9 cellular contexts compared by ENCODE assay signal in genomic region chr5:173472164-173472563, GRCh38.
A peak's percentile ranks its signal among the peaks of the same experiment; 100 is the strongest.
DNase-seq lines count a peak whose midpoint lies in the region; ATAC-seq, FAIRE-seq and TF ChIP-seq lines count a peak whose summit lies in the region.
"Had no signal": no experiment of that assay in that cellular context is flagged by ENCODE, and none has a peak within 500 bp of the region (broad histone marks: within the 10 kb centered on the region; RNA-seq: fewer than 3 reads in every experiment).

No MANE protein-coding gene starts in this region.

- TF ChIP-seq POLR2A in endothelial cell of umbilical vein (IDR thresholded peaks at IDR 0.05; ENCODE audit: low read depth, low read length), result no peak
- no peak for TF ChIP-seq POLR2A in uterus (IDR thresholded peaks at IDR 0.05)

- intact Hi-C loops in endothelial cell of umbilical vein (cut with micrococcal nuclease), result no loop called here
- intact Hi-C loops in uterus (cut with DNase I; ENCODE audit: low total_unique reads), result no loop called here
- intact Hi-C loops in activated CD8-positive, alpha-beta T cell treated with anti-CD3 and anti-CD28 coated beads for 36 hours (cut with micrococcal nuclease), result no loop called here

- ATAC-seq in activated CD8-positive, alpha-beta T cell treated with anti-CD3 and anti-CD28 coated beads for 36 hours, result no peak
- ATAC-seq in HG03432 (IDR thresholded peaks at IDR 0.05; ENCODE audit: unreplicated experiment), result no peak

- TF ChIP-seq CTCF in endothelial cell of umbilical vein (IDR thresholded peaks at IDR 0.05; ENCODE audit: extremely low read depth in 1 of 2, insufficient read depth in 1 of 2, low read depth in 1 of 2, low read length in 2 of 2) (no peak), uterus (IDR thresholded peaks at IDR 0.05) (no peak), endothelial cell (IDR thresholded peaks at IDR 0.05; ENCODE audit: unreplicated experiment) (no peak)
- no peak for TF ChIP-seq CTCF in activated CD8-positive, alpha-beta T cell treated with anti-CD3 and anti-CD28 coated beads for 36 hours (IDR thresholded peaks at IDR 0.05)

- DNase-seq in NCI-H345 (lab: John Stamatoyannopoulos, UW) (peak; percentile 6), NCI-H345 treated with DMSO at 0.1 percent for 48 hours (lab: John Stamatoyannopoulos, UW; ENCODE audit: unreplicated experiment) (no peak), endothelial cell of umbilical vein (ENCODE audit: low read depth, low spot score) (peak; percentile 29), midbrain (lab: John Stamatoyannopoulos, UW) (peak; percentile 97), uterus (peak; percentile 51 to 52), endothelial cell (ENCODE audit: low spot score) (no peak)
- DNase-seq in activated CD8-positive, alpha-beta T cell treated with anti-CD3 and anti-CD28 coated beads for 36 hours, result no peak

- dilution Hi-C loops in endothelial cell of umbilical vein (cut with MboI; ENCODE audit: extremely low pct_ligation_motif_present, low sequenced_read_pairs), result no loop called here

- H3K79me2 ChIP-seq in endothelial cell of umbilical vein (ENCODE audit: control insufficient read depth, insufficient read depth, low read length), result no peaks in the 10 kb centered on the region

- H3K9ac ChIP-seq in endothelial cell of umbilical vein (replicated peaks; ENCODE audit: extremely low read depth, insufficient read depth, low read length), result no peak overlapping the region

- no peaks in the 10 kb centered on the region for H4K20me1 ChIP-seq in endothelial cell of umbilical vein (replicated peaks; ENCODE audit: control insufficient read depth, extremely low read depth, insufficient read depth, low read length)

- no peaks in the 10 kb centered on the region for H3K36me3 Mint-ChIP-seq in activated CD8-positive, alpha-beta T cell treated with anti-CD3 and anti-CD28 coated beads for 36 hours (ENCODE audit: low read depth)
- no peaks in the 10 kb centered on the region for H3K36me3 Mint-ChIP-seq in endothelial cell (ENCODE audit: low read depth, unreplicated experiment)

- no peaks in the 10 kb centered on the region for H3K36me3 ChIP-seq in endothelial cell of umbilical vein (ENCODE audit: control insufficient read depth in 2 of 2, extremely low read depth in 1 of 2, insufficient read depth in 2 of 2, low read length in 2 of 2)
- H3K36me3 ChIP-seq in uterus, result no peaks in the 10 kb centered on the region

- H3K4me1 Mint-ChIP-seq in activated CD8-positive, alpha-beta T cell treated with anti-CD3 and anti-CD28 coated beads for 36 hours (ENCODE audit: low read depth), result no peaks in the 10 kb centered on the region
- peaks cover 2% of the 10 kb centered on the region for H3K4me1 Mint-ChIP-seq in endothelial cell (ENCODE audit: unreplicated experiment)

- no peak overlapping the region for H3K27ac Mint-ChIP-seq in activated CD8-positive, alpha-beta T cell treated with anti-CD3 and anti-CD28 coated beads for 36 hours
- no peak overlapping the region for H3K27ac Mint-ChIP-seq in endothelial cell (ENCODE audit: unreplicated experiment)

- H3K4me3 ChIP-seq in endothelial cell of umbilical vein (replicated peaks in 1 of 3; ENCODE audit: insufficient read depth in 1 of 3, low read depth in 1 of 3, low read length in 3 of 3) (no peak overlapping the region), uterus (no peak overlapping the region)

- no peak overlapping the region for H3K4me2 ChIP-seq in endothelial cell of umbilical vein (ENCODE audit: insufficient read depth, low read length)

- no peaks in the 10 kb centered on the region for H3K27me3 ChIP-seq in endothelial cell of umbilical vein (ENCODE audit: control insufficient read depth in 2 of 2, insufficient read depth in 2 of 2, low read length in 2 of 2)
- H3K27me3 ChIP-seq in uterus, result no peaks in the 10 kb centered on the region

- H3K9me3 Mint-ChIP-seq in activated CD8-positive, alpha-beta T cell treated with anti-CD3 and anti-CD28 coated beads for 36 hours, result no peaks in the 10 kb centered on the region
- no peaks in the 10 kb centered on the region for H3K9me3 Mint-ChIP-seq in endothelial cell (ENCODE audit: unreplicated experiment)

- peak; percentile 70 for FAIRE-seq in endothelial cell of umbilical vein (lab: Jason Lieb, UNC)
- FAIRE-seq: A204.1 had no signal

- H3K9me3 ChIP-seq in endothelial cell of umbilical vein (replicated peaks; ENCODE audit: control insufficient read depth, insufficient read depth, low read length) (no peaks in the 10 kb centered on the region), uterus (no peaks in the 10 kb centered on the region)

- no peak overlapping the region for H2AFZ ChIP-seq in endothelial cell of umbilical vein (ENCODE audit: low read depth, low read length)

- H3K27me3 Mint-ChIP-seq in activated CD8-positive, alpha-beta T cell treated with anti-CD3 and anti-CD28 coated beads for 36 hours, result peaks cover 4% of the 10 kb centered on the region
- H3K27me3 Mint-ChIP-seq in endothelial cell (ENCODE audit: unreplicated experiment), result peaks cover 3% of the 10 kb centered on the region

- H3K9me1 ChIP-seq in endothelial cell of umbilical vein (replicated peaks; ENCODE audit: control insufficient read depth, extremely low read depth, insufficient read depth, low read length), result no peaks in the 10 kb centered on the region

- CTCF ChIA-PET in endothelial cell of umbilical vein (lab: Charles Lee), result interaction anchor here (0.8 to 1.5 kb wide), 7 partner anchors 11 to 178 kb away, joined by 3 to 7 read pairs (median 4); no protein-coding TSS in a partner anchor
- CTCF ChIA-PET in activated CD8-positive, alpha-beta T cell treated with anti-CD3 and anti-CD28 coated beads for 36 hours (lab: Charles Lee), result interaction anchor here (1.1 to 1.2 kb wide), 2 partner anchors 15 to 45 kb away, joined by 3 read pairs; no protein-coding TSS in a partner anchor

- peak overlapping the region; percentile 23 for H3K27ac ChIP-seq in endothelial cell of umbilical vein (ENCODE audit: insufficient read depth, low read depth, low read length)
- H3K27ac ChIP-seq in uterus, result peak overlapping the region in 1 of 2 donors; percentile 68

- no peak overlapping the region for H3K4me3 Mint-ChIP-seq in activated CD8-positive, alpha-beta T cell treated with anti-CD3 and anti-CD28 coated beads for 36 hours
- H3K4me3 Mint-ChIP-seq in endothelial cell (ENCODE audit: unreplicated experiment), result no peak overlapping the region

- peaks cover 4% of the 10 kb centered on the region for H3K4me1 ChIP-seq in endothelial cell of umbilical vein (ENCODE audit: control insufficient read depth, extremely low read depth, insufficient read depth, low read length)
- H3K4me1 ChIP-seq in uterus, result no peaks in the 10 kb centered on the region

- BruUV-seq in endothelial cell of umbilical vein (replicated peaks; lab: Mats Ljungman, UMichigan), result no TSS peak

- POLR2A ChIA-PET in endothelial cell of umbilical vein (lab: Charles Lee), result no interaction called here
- POLR2A ChIA-PET in activated CD8-positive, alpha-beta T cell treated with anti-CD3 and anti-CD28 coated beads for 36 hours (lab: Charles Lee), result no interaction called here

TF ChIP-seq in endothelial cell of umbilical vein, 7 proteins besides CTCF, POLR2A, EP300 and RAD21:
- peak; percentile 17 for TF ChIP-seq JUN (IDR thresholded peaks at IDR 0.05; ENCODE audit: borderline replicate concordance, insufficient read depth, insufficient read length, low read depth)
- TF ChIP-seq GATA2 (IDR thresholded peaks at IDR 0.05; ENCODE audit: insufficient read depth, insufficient read length, low read depth, low read length), result no peak
- no peak for TF ChIP-seq MAX (IDR thresholded peaks at IDR 0.05; ENCODE audit: insufficient read depth, insufficient read length)
- TF ChIP-seq FOS (IDR thresholded peaks at IDR 0.05; ENCODE audit: borderline replicate concordance, insufficient read depth, low read length), result peak; percentile 68
- TF ChIP-seq POLR2AphosphoS5 (IDR thresholded peaks at IDR 0.05; ENCODE audit: insufficient read depth, low read depth, low read length), result no peak
- TF ChIP-seq EZH2 (IDR thresholded peaks at IDR 0.05; ENCODE audit: borderline replicate concordance, low read depth, low read length, severe bottlenecking), result no peak

Comparison
In these comparisons a context has a peak if more than half of its experiments do, and no peak if none do; other contexts are left out.
1. DNase-seq: peak in NCI-H345 (single experiment), endothelial cell of umbilical vein (single experiment), midbrain (single experiment) and uterus (2 of 2); none in NCI-H345 treated with DMSO at 0.1 percent for 48 hours (single experiment), activated CD8-positive, alpha-beta T cell treated with anti-CD3 and anti-CD28 coated beads for 36 hours (single experiment) and endothelial cell (single experiment).